Comparison of ENCODE assay signal across 1 cellular context in the genomic region with DNA sequence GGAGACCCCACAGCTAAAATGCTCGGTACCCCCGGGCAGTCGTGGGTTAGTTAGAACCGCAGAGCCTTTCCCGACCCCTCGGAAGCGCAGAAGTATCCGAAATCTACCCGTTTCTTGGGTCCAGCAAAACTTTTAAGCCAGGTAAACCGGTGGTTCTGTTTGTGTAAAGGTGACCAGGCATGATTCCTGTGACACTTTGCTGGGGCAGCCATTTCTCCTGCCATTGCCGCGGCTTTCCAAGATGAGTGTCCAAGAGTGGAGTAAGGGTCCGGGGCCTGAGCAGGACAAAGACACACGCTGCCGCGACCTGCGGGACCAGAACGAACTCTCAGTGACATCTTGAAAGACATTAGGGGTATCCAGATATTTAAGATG.
TF ChIP-seq lines count a peak whose summit lies in the region.

No MANE protein-coding gene starts in this region.

TF ChIP-seq in GM23338, 12 proteins besides CTCF, POLR2A, EP300 and RAD21 (continued from another document):
- TF ChIP-seq, protein P1, sequence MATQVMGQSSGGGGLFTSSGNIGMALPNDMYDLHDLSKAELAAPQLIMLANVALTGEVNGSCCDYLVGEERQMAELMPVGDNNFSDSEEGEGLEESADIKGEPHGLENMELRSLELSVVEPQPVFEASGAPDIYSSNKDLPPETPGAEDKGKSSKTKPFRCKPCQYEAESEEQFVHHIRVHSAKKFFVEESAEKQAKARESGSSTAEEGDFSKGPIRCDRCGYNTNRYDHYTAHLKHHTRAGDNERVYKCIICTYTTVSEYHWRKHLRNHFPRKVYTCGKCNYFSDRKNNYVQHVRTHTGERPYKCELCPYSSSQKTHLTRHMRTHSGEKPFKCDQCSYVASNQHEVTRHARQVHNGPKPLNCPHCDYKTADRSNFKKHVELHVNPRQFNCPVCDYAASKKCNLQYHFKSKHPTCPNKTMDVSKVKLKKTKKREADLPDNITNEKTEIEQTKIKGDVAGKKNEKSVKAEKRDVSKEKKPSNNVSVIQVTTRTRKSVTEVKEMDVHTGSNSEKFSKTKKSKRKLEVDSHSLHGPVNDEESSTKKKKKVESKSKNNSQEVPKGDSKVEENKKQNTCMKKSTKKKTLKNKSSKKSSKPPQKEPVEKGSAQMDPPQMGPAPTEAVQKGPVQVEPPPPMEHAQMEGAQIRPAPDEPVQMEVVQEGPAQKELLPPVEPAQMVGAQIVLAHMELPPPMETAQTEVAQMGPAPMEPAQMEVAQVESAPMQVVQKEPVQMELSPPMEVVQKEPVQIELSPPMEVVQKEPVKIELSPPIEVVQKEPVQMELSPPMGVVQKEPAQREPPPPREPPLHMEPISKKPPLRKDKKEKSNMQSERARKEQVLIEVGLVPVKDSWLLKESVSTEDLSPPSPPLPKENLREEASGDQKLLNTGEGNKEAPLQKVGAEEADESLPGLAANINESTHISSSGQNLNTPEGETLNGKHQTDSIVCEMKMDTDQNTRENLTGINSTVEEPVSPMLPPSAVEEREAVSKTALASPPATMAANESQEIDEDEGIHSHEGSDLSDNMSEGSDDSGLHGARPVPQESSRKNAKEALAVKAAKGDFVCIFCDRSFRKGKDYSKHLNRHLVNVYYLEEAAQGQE (IDR thresholded peaks at IDR 0.05; ENCODE audit: unreplicated experiment), result no peak
- TF ChIP-seq CREB1 (CRISPR knock-in tag; IDR thresholded peaks at IDR 0.05; ENCODE audit: low read depth) (no peak), JUNB (IDR thresholded peaks at IDR 0.05; ENCODE audit: unreplicated experiment) (no peak), NANOG (IDR thresholded peaks at IDR 0.05; ENCODE audit: borderline replicate concordance) (no peak), POLR2AphosphoS5 (IDR thresholded peaks at IDR 0.05; ENCODE audit: low read depth) (no peak), ZNF331 (CRISPR knock-in tag; IDR thresholded peaks at IDR 0.05; ENCODE audit: low read depth) (no peak), EZH2 (IDR thresholded peaks at IDR 0.05; ENCODE audit: low read depth, unreplicated experiment) (no peak)
